1 cellular context compared by ENCODE assay signal in the genomic region with DNA sequence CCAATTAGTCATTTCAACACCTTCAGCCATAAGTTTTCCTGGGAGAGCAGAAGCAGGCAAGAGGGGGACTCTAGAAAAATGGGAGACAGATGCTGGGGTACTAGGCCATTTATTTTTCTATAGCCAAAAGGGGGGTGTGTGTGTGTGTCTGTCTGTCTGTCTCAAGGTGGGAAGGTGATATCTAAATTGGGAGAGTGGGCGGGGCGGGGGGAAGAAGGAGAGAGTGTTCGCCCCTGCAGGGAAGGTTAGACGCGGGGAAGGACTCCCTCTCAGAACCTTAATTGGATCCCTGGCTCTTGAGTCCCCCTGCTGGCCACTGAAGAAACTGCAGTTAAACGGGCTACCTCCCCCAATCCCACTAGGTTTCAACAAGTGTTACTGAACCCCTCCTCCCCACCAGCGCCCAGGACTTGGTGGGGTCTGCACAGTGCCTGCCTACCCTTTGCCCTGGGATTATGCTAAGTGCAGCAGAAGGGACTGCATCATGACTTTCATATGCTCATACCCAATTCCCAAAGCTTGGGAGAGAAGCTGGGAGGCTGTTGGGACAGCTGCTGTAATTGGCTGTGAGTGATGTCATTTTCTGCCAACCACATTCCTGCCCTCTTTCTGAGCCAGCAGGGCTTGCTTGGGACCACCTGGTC.
TF ChIP-seq lines count a peak whose summit lies in the region.

No MANE protein-coding gene starts in this region.

TF ChIP-seq in GM23338, 12 proteins besides CTCF, POLR2A, EP300 and RAD21 (continued from another document):
- TF ChIP-seq POLR2AphosphoS5 (IDR thresholded peaks at IDR 0.05; ENCODE audit: low read depth) = no peak
- no peak for TF ChIP-seq EZH2phosphoT487 (IDR thresholded peaks at IDR 0.05; ENCODE audit: unreplicated experiment)
- TF ChIP-seq, protein P1, sequence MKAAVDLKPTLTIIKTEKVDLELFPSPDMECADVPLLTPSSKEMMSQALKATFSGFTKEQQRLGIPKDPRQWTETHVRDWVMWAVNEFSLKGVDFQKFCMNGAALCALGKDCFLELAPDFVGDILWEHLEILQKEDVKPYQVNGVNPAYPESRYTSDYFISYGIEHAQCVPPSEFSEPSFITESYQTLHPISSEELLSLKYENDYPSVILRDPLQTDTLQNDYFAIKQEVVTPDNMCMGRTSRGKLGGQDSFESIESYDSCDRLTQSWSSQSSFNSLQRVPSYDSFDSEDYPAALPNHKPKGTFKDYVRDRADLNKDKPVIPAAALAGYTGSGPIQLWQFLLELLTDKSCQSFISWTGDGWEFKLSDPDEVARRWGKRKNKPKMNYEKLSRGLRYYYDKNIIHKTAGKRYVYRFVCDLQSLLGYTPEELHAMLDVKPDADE (IDR thresholded peaks at IDR 0.05) = no peak
- no peak for TF ChIP-seq ZNF331 (CRISPR knock-in tag; IDR thresholded peaks at IDR 0.05; ENCODE audit: low read depth)
- no peak for TF ChIP-seq JUNB (IDR thresholded peaks at IDR 0.05; ENCODE audit: unreplicated experiment)
- TF ChIP-seq ZNF114 (CRISPR knock-in tag; IDR thresholded peaks at IDR 0.05) = no peak
- no peak for TF ChIP-seq EZH2 (IDR thresholded peaks at IDR 0.05; ENCODE audit: low read depth, unreplicated experiment)
- TF ChIP-seq NANOG (IDR thresholded peaks at IDR 0.05; ENCODE audit: borderline replicate concordance) = no peak
- no peak for TF ChIP-seq STAT1 (IDR thresholded peaks at IDR 0.05; ENCODE audit: unreplicated experiment)
- TF ChIP-seq, protein P2, sequence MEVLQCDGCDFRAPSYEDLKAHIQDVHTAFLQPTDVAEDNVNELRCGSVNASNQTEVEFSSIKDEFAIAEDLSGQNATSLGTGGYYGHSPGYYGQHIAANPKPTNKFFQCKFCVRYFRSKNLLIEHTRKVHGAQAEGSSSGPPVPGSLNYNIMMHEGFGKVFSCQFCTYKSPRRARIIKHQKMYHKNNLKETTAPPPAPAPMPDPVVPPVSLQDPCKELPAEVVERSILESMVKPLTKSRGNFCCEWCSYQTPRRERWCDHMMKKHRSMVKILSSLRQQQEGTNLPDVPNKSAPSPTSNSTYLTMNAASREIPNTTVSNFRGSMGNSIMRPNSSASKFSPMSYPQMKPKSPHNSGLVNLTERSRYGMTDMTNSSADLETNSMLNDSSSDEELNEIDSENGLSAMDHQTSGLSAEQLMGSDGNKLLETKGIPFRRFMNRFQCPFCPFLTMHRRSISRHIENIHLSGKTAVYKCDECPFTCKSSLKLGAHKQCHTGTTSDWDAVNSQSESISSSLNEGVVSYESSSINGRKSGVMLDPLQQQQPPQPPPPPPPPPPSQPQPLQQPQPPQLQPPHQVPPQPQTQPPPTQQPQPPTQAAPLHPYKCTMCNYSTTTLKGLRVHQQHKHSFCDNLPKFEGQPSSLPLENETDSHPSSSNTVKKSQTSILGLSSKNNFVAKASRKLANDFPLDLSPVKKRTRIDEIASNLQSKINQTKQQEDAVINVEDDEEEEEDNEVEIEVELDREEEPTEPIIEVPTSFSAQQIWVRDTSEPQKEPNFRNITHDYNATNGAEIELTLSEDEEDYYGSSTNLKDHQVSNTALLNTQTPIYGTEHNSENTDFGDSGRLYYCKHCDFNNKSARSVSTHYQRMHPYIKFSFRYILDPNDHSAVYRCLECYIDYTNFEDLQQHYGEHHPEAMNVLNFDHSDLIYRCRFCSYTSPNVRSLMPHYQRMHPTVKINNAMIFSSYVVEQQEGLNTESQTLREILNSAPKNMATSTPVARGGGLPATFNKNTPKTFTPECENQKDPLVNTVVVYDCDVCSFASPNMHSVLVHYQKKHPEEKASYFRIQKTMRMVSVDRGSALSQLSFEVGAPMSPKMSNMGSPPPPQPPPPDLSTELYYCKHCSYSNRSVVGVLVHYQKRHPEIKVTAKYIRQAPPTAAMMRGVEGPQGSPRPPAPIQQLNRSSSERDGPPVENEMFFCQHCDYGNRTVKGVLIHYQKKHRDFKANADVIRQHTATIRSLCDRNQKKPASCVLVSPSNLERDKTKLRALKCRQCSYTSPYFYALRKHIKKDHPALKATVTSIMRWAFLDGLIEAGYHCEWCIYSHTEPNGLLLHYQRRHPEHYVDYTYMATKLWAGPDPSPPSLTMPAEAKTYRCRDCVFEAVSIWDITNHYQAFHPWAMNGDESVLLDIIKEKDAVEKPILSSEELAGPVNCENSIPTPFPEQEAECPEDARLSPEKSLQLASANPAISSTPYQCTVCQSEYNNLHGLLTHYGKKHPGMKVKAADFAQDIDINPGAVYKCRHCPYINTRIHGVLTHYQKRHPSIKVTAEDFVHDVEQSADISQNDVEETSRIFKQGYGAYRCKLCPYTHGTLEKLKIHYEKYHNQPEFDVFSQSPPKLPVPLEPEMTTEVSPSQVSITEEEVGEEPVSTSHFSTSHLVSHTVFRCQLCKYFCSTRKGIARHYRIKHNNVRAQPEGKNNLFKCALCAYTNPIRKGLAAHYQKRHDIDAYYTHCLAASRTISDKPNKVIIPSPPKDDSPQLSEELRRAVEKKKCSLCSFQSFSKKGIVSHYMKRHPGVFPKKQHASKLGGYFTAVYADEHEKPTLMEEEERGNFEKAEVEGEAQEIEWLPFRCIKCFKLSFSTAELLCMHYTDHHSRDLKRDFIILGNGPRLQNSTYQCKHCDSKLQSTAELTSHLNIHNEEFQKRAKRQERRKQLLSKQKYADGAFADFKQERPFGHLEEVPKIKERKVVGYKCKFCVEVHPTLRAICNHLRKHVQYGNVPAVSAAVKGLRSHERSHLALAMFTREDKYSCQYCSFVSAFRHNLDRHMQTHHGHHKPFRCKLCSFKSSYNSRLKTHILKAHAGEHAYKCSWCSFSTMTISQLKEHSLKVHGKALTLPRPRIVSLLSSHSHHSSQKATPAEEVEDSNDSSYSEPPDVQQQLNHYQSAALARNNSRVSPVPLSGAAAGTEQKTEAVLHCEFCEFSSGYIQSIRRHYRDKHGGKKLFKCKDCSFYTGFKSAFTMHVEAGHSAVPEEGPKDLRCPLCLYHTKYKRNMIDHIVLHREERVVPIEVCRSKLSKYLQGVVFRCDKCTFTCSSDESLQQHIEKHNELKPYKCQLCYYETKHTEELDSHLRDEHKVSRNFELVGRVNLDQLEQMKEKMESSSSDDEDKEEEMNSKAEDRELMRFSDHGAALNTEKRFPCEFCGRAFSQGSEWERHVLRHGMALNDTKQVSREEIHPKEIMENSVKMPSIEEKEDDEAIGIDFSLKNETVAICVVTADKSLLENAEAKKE (CRISPR knock-in tag; IDR thresholded peaks at IDR 0.05) = no peak
